Comparison of ENCODE assay signal across 13 cellular contexts in the genomic region with DNA sequence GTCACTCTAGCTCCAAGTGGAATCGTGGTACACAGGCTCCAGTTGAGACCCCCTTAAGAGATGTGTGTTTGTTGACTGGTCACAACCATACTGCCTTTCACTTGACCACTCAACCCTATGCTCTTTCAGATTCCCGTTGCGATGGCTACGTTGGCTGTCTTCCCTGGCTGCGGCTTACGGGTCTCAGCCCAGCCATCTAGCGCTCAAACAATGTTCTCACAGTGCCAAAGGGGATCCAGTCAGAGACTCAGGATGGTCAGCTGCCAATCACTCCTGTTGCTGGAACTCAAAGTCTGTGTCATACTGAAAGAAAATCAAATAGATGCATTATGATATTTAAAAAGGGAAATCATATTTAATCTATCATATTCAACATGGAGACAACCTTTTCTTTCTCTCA.
A peak's percentile ranks its signal among the peaks of the same experiment; 100 is the strongest.
DNase-seq lines count a peak whose midpoint lies in the region; ATAC-seq and TF ChIP-seq lines count a peak whose summit lies in the region.
"Had no signal": no experiment of that assay in that cellular context is flagged by ENCODE, and none has a peak within 500 bp of the region (broad histone marks: within the 10 kb centered on the region; RNA-seq: fewer than 3 reads in every experiment).

No MANE protein-coding gene starts in this region.

- H3K27ac ChIP-seq in upper lobe of right lung, result no peak overlapping the region
- H3K27ac ChIP-seq: ascending aorta had no signal

- H3K4me1 Mint-ChIP-seq in activated CD4-positive, alpha-beta T cell treated with anti-CD3 and anti-CD28 coated beads, Interleukin-2, amount 10 ng/mL, durations not matched to agents 24 days and 14 days, result peaks cover 52% of the 10 kb centered on the region

- no peaks in the 10 kb centered on the region for H3K27me3 ChIP-seq in upper lobe of right lung
- H3K27me3 ChIP-seq: ascending aorta had no signal

- H3K27ac Mint-ChIP-seq in activated CD4-positive, alpha-beta T cell treated with anti-CD3 and anti-CD28 coated beads, Interleukin-2, amount 10 ng/mL, durations not matched to agents 24 days and 14 days, result peak overlapping the region; percentile 35
- H3K27ac Mint-ChIP-seq: activated CD4-positive, alpha-beta memory T cell treated with anti-CD3 and anti-CD28 coated beads for 36 hours; stimulated activated naive CD8-positive, alpha-beta T cell treated with anti-CD3 and anti-CD28 coated beads, Interleukin-15, Interleukin-2, amounts not matched to agents 100 ng/mL and 50 ng/mL, for 24 hours had no signal

- intact Hi-C loops in activated CD4-positive, alpha-beta T cell treated with anti-CD3 and anti-CD28 coated beads, Interleukin-2, amount 10 ng/mL, durations not matched to agents 24 days and 14 days (cut with micrococcal nuclease), result no loop called here
- intact Hi-C loops in upper lobe of right lung (cut with DNase I), result no loop called here

- H3K27me3 Mint-ChIP-seq in activated CD4-positive, alpha-beta T cell treated with anti-CD3 and anti-CD28 coated beads, Interleukin-2, amount 10 ng/mL, durations not matched to agents 24 days and 14 days, result no peaks in the 10 kb centered on the region
- H3K27me3 Mint-ChIP-seq: activated CD4-positive, alpha-beta memory T cell treated with anti-CD3 and anti-CD28 coated beads for 36 hours; stimulated activated naive CD8-positive, alpha-beta T cell treated with anti-CD3 and anti-CD28 coated beads, Interleukin-15, Interleukin-2, amounts not matched to agents 100 ng/mL and 50 ng/mL, for 24 hours had no signal

- ATAC-seq in upper lobe of right lung, result no peak

- no peaks in the 10 kb centered on the region for H3K9me3 ChIP-seq in upper lobe of right lung
- H3K9me3 ChIP-seq: ascending aorta had no signal

- no peaks in the 10 kb centered on the region for H3K9me3 Mint-ChIP-seq in activated CD4-positive, alpha-beta T cell treated with anti-CD3 and anti-CD28 coated beads, Interleukin-2, amount 10 ng/mL, durations not matched to agents 24 days and 14 days
- H3K9me3 Mint-ChIP-seq: activated CD4-positive, alpha-beta memory T cell treated with anti-CD3 and anti-CD28 coated beads for 36 hours; stimulated activated naive CD8-positive, alpha-beta T cell treated with anti-CD3 and anti-CD28 coated beads, Interleukin-15, Interleukin-2, amounts not matched to agents 100 ng/mL and 50 ng/mL, for 24 hours had no signal

- no peak for TF ChIP-seq CTCF in upper lobe of right lung (IDR thresholded peaks at IDR 0.05)
- no peak for TF ChIP-seq CTCF in foreskin fibroblast (IDR thresholded peaks at IDR 0.05; ENCODE audit: low read depth, low read length)

- H3K36me3 Mint-ChIP-seq in activated CD4-positive, alpha-beta T cell treated with anti-CD3 and anti-CD28 coated beads, Interleukin-2, amount 10 ng/mL, durations not matched to agents 24 days and 14 days (ENCODE audit: low read depth), result peaks cover 72% of the 10 kb centered on the region

- H3K4me3 ChIP-seq in upper lobe of right lung, result no peak overlapping the region
- H3K4me3 ChIP-seq in foreskin fibroblast (ENCODE audit: low read depth in 1 of 2, low read length in 2 of 2), result no peak overlapping the region
- H3K4me3 ChIP-seq: ascending aorta had no signal

- no peak overlapping the region for H3K4me3 Mint-ChIP-seq in activated CD4-positive, alpha-beta T cell treated with anti-CD3 and anti-CD28 coated beads, Interleukin-2, amount 10 ng/mL, durations not matched to agents 24 days and 14 days
- H3K4me3 Mint-ChIP-seq: activated CD4-positive, alpha-beta memory T cell treated with anti-CD3 and anti-CD28 coated beads for 36 hours; stimulated activated naive CD8-positive, alpha-beta T cell treated with anti-CD3 and anti-CD28 coated beads, Interleukin-15, Interleukin-2, amounts not matched to agents 100 ng/mL and 50 ng/mL, for 24 hours had no signal

- no peaks in the 10 kb centered on the region for H3K36me3 ChIP-seq in upper lobe of right lung

- H3K4me1 ChIP-seq in upper lobe of right lung, result peaks cover 13% of the 10 kb centered on the region
- H3K4me1 ChIP-seq: ascending aorta had no signal

- DNase-seq in activated CD4-positive, alpha-beta T cell treated with anti-CD3 and anti-CD28 coated beads, Interleukin-2, amount 10 ng/mL, durations not matched to agents 24 days and 14 days, result no peak
- DNase-seq in activated CD4-positive, alpha-beta T cell treated with anti-CD3 and anti-CD28 coated beads for 1 hour, result no peak
- peak; percentile 69 for DNase-seq in globus pallidus (ENCODE audit: low spot score)
- DNase-seq in nucleus accumbens (lab: John Stamatoyannopoulos, UW), result peak in 37 of 56 donors; percentile 15 to 79 (median 53)
- peak; percentile 47 for DNase-seq in upper lobe of right lung
- no peak for DNase-seq in SKM-1 treated with dmso at 0.1 percent for 144 hours (lab: John Stamatoyannopoulos, UW; ENCODE audit: unreplicated experiment)
- no peak for DNase-seq in foreskin fibroblast
- DNase-seq in SKM-1 (lab: John Stamatoyannopoulos, UW; ENCODE audit: unreplicated experiment), result no peak
- DNase-seq: activated CD4-positive, alpha-beta memory T cell treated with anti-CD3 and anti-CD28 coated beads for 36 hours; NCI-H526; retina had no signal

Comparison
In these comparisons a context has a peak if more than half of its experiments do, and no peak if none do; other contexts are left out.
1. DNase-seq: peak in globus pallidus (single experiment), nucleus accumbens (37 of 56) and upper lobe of right lung (single experiment); none in activated CD4-positive, alpha-beta T cell treated with anti-CD3 and anti-CD28 coated beads, Interleukin-2, amount 10 ng/mL, durations not matched to agents 24 days and 14 days (single experiment), activated CD4-positive, alpha-beta T cell treated with anti-CD3 and anti-CD28 coated beads for 1 hour (single experiment), SKM-1 treated with dmso at 0.1 percent for 144 hours (single experiment), foreskin fibroblast (0 of 2) and SKM-1 (single experiment).